ENCODE assay signal across 8 cellular contexts in genomic region chr19:6373813-6374108, GRCh38. TPM values are rescaled to one million over a fixed set of nuclear protein-coding genes. Genes with fewer than 3 reads are reported as not detected.
DNase-seq lines count a peak whose midpoint lies in the region; ATAC-seq and TF ChIP-seq lines count a peak whose summit lies in the region.

No MANE protein-coding gene starts in this region.

- no TSS peak for BruUV-seq in IMR-90 (replicated peaks; lab: Mats Ljungman, UMichigan)
- BruUV-seq in mammary epithelial cell (replicated peaks; lab: Mats Ljungman, UMichigan): no TSS peak

- 0 out of 2 replicates have a peak overlapping the region, but pooled peaks have one; percentile 10 for H2BK20ac ChIP-seq in IMR-90 (ENCODE audit: low read depth, low read length)

- H3K27me3 ChIP-seq in AG04450 (ENCODE audit: control insufficient read depth, insufficient read depth, low read length) (no peaks in the 10 kb centered on the region), IMR-90 (ENCODE audit: control insufficient read depth, insufficient read depth, low read length) (no peaks in the 10 kb centered on the region), mammary epithelial cell (ENCODE audit: insufficient read depth, low read length) (no peaks in the 10 kb centered on the region), muscle layer of duodenum (ENCODE audit: low read depth, low read length) (no peaks in the 10 kb centered on the region)

- H3K79me2 ChIP-seq in mammary epithelial cell (ENCODE audit: insufficient read depth, low read length): no peaks in the 10 kb centered on the region

- H4K91ac ChIP-seq in IMR-90 (ENCODE audit: insufficient read depth, low read depth, low read length): peak overlapping the region; percentile 57

- H3K9ac ChIP-seq in IMR-90 (ENCODE audit: low read depth, low read length) (peak overlapping the region; percentile 49), mammary epithelial cell (ENCODE audit: insufficient read depth, low read length) (no peak overlapping the region)

- peak overlapping the region; percentile 20; the same call in 1 of the 3 replicates for H2BK15ac ChIP-seq in IMR-90 (ENCODE audit: low read depth, low read length)

- H3K18ac ChIP-seq in IMR-90 (ENCODE audit: low read depth, low read length): peak overlapping the region; percentile 5; the same call in 1 of the 2 replicates

- peak overlapping the region; percentile 100 for H2AK9ac ChIP-seq in IMR-90 (replicated peaks; ENCODE audit: low read depth, low read length, poor library complexity)

- H4K20me1 ChIP-seq in IMR-90 (ENCODE audit: insufficient read depth, low read length) (no peaks in the 10 kb centered on the region), mammary epithelial cell (ENCODE audit: insufficient read depth, low read length) (no peaks in the 10 kb centered on the region)

- H3K23ac ChIP-seq in IMR-90 (ENCODE audit: low read depth, low read length): peak overlapping the region; percentile 71; the same call in 1 of the 2 replicates

- H2BK120ac ChIP-seq in IMR-90 (ENCODE audit: low read depth, low read length): no peak overlapping the region

- H3K4me1 ChIP-seq in IMR-90 (ENCODE audit: control insufficient read depth, insufficient read depth, low read length) (peaks cover 11% of the 10 kb centered on the region), mammary epithelial cell (ENCODE audit: insufficient read depth, low read length) (peaks cover 8% of the 10 kb centered on the region), muscle layer of duodenum (ENCODE audit: control insufficient read depth in 1 of 2, insufficient read depth in 2 of 2, low read length in 2 of 2) (peaks cover 0 to 19% of the 10 kb centered on the region in 2 donors)

- H3K79me1 ChIP-seq in IMR-90 (ENCODE audit: low read depth in 1 of 2, low read length in 2 of 2): peaks cover 7 to 14% of the 10 kb centered on the region in 2 experiments; a peak in 3 of 4 replicates

- dilution Hi-C loops in IMR-90 (cut with HindIII; ENCODE audit: low sequenced_read_pairs, unreplicated experiment): no loop called here
- dilution Hi-C loops in mammary epithelial cell (cut with HindIII; ENCODE audit: low sequenced_read_pairs): no loop called here

- H3K14ac ChIP-seq in IMR-90 (replicated peaks; ENCODE audit: low read depth, low read length): peak overlapping the region; percentile 95

- peak overlapping the region; percentile 52 for H4K5ac ChIP-seq in IMR-90 (ENCODE audit: low read depth, low read length)

- peak overlapping the region; percentile 89 to 94 for H4K8ac ChIP-seq in IMR-90 (ENCODE audit: low read depth in 2 of 2, low read length in 2 of 2)

- no peak for TF ChIP-seq RAD21 in IMR-90 (IDR thresholded peaks at IDR 0.05; ENCODE audit: low read length)

- 40% methylated on average over 1 of the region's 5 CpGs; no CpG with 5 or more reads in 1 of the 2 experiments for WGBS in IMR-90 (ENCODE audit: extremely low coverage in 2 of 2, insufficient read length in 1 of 2), 2 experiments
- no CpG with 5 or more reads among the region's 5 CpGs for WGBS in mammary epithelial cell (ENCODE audit: low coverage, missing lambda C conversion rate)

- H3K56ac ChIP-seq in IMR-90 (ENCODE audit: extremely low read depth, insufficient read depth, low read length): peak overlapping the region; percentile 10; the same call in 1 of the 2 replicates

- CTCF ChIA-PET in AG04450 (lab: Charles Lee) (no interaction called here), IMR-90 (lab: Yijun Ruan, JAX) (no interaction called here), mammary epithelial cell (lab: Charles Lee; ENCODE audit: low non-redundant PET) (no interaction called here)

- no peak for TF ChIP-seq POLR2A in IMR-90 (IDR thresholded peaks at IDR 0.05; ENCODE audit: low read depth, low read length)

- H2AK5ac ChIP-seq in IMR-90 (ENCODE audit: low read depth, low read length): peak overlapping the region; percentile 98

- H3K4ac ChIP-seq in IMR-90 (ENCODE audit: low read depth, low read length): peak overlapping the region; percentile 88

- H3K9me1 ChIP-seq in IMR-90 (ENCODE audit: insufficient read depth, low read length): peaks cover 13% of the 10 kb centered on the region

- H2BK5ac ChIP-seq in IMR-90 (ENCODE audit: low read depth, low read length, poor library complexity, severe bottlenecking): peak overlapping the region; percentile 65

- peaks cover 3% of the 10 kb centered on the region; the same call in 1 of the 2 replicates for H3K9me3 ChIP-seq in AG04450 (ENCODE audit: control insufficient read depth, insufficient read depth, low read length)
- no peaks in the 10 kb centered on the region for H3K9me3 ChIP-seq in IMR-90 (ENCODE audit: control insufficient read depth, insufficient read depth, low read length)
- H3K9me3 ChIP-seq in mammary epithelial cell (replicated peaks; ENCODE audit: insufficient read depth, low read length): no peaks in the 10 kb centered on the region
- H3K9me3 ChIP-seq in muscle layer of duodenum (ENCODE audit: control insufficient read depth in 1 of 2, low read length in 2 of 2): no peaks in the 10 kb centered on the region

- H3K27ac ChIP-seq in AG04450 (ENCODE audit: low read depth, low read length) (peak overlapping the region; percentile 21), IMR-90 (ENCODE audit: insufficient read depth, low read length) (peak overlapping the region; percentile 69), mammary epithelial cell (ENCODE audit: insufficient read depth, low read depth, low read length) (no peak overlapping the region), muscle layer of duodenum (ENCODE audit: low read length) (no peak overlapping the region)

- intact Hi-C loops in IMR-90 (cut with micrococcal nuclease): loop anchor here (1.0 to 2.0 kb wide), 2 partner anchors 20 to 363 kb away; partner anchors contain the start of genes GPR108 and GTF2F1
- intact Hi-C loops in mammary epithelial cell (cut with micrococcal nuclease): loop anchor here (1.0 kb wide), 1 partner anchor 87 kb away; no protein-coding TSS in a partner anchor

- TF ChIP-seq CTCF in AG04450 (IDR thresholded peaks at IDR 0.05; ENCODE audit: low read depth, low read length) (no peak), IMR-90 (conservative IDR thresholded peaks at IDR 0.05; ENCODE audit: low read depth, low read length) (no peak), mammary epithelial cell (conservative IDR thresholded peaks at IDR 0.05 in 1 of 2, IDR thresholded peaks at IDR 0.05 in 1 of 2; ENCODE audit: extremely low read depth in 1 of 2, insufficient read depth in 1 of 2, low read depth in 1 of 2, low read length in 2 of 2) (no peak)

- H2AFZ ChIP-seq in IMR-90 (replicated peaks; ENCODE audit: low read length, poor library complexity): peak overlapping the region; percentile 97
- peak overlapping the region; percentile 80 for H2AFZ ChIP-seq in mammary epithelial cell (ENCODE audit: low read depth, low read length)

- H3K36me3 ChIP-seq in IMR-90 (ENCODE audit: control insufficient read depth, insufficient read depth, low read length) (peaks cover 3% of the 10 kb centered on the region; the same call in 1 of the 2 replicates), mammary epithelial cell (ENCODE audit: insufficient read depth, low read length) (no peaks in the 10 kb centered on the region), muscle layer of duodenum (ENCODE audit: control insufficient read depth in 1 of 2, insufficient read depth in 2 of 2, low read length in 2 of 2) (peaks cover 0 to 15% of the 10 kb centered on the region in 2 donors)

- H3K4me2 ChIP-seq in IMR-90 (ENCODE audit: low read depth, low read length) (peak overlapping the region; percentile 88), mammary epithelial cell (ENCODE audit: insufficient read depth, low read depth, low read length) (peak overlapping the region; percentile 83)

- no peak for ATAC-seq in IMR-90 (ENCODE audit: low read depth)

- peak overlapping the region; percentile 64 for H3K4me3 ChIP-seq in AG04450 (ENCODE audit: low read depth, low read length)
- peak overlapping the region; percentile 51 for H3K4me3 ChIP-seq in IMR-90 (ENCODE audit: insufficient read depth, low read depth, low read length)
- peak overlapping the region; percentile 43 to 56 (median 45) for H3K4me3 ChIP-seq in mammary epithelial cell (replicated peaks in 1 of 3; ENCODE audit: insufficient read depth in 1 of 3, low read depth in 2 of 3, low read length in 3 of 3)
- peak overlapping the region; percentile 37 to 87 for H3K4me3 ChIP-seq in muscle layer of duodenum (ENCODE audit: low read depth in 1 of 2, low read length in 2 of 2)

- in situ Hi-C loops in IMR-90 (cut with MboI; ENCODE audit: low sequenced_read_pairs) (no loop called here), mammary epithelial cell (cut with MboI; ENCODE audit: low sequenced_read_pairs in 2 of 2) (no loop called here)

- DNase-seq in AG04450 (ENCODE audit: low read depth, low spot score) (no peak), IMR-90 (no peak), mammary epithelial cell (no peak), NCI-H1436 (lab: John Stamatoyannopoulos, UW) (no peak), occipital lobe (lab: John Stamatoyannopoulos, UW) (no peak)
- no peak for DNase-seq in stimulated activated CD4-positive, alpha-beta T cell treated with anti-CD3 and anti-CD28 coated beads, Interleukin-4, amount 100 ng/mL, for 4 hours
- DNase-seq in activated CD4-positive, CD25-positive, alpha-beta regulatory T cell (lab: John Stamatoyannopoulos, UW): no peak

- POLR2A ChIA-PET in AG04450 (lab: Yijun Ruan, JAX): interaction anchor here (2.0 kb wide), 1 partner anchor 20 kb away, joined by 6 read pairs; the partner anchor contains the start of gene GTF2F1
- POLR2A ChIA-PET in IMR-90 (lab: Charles Lee; ENCODE audit: unreplicated experiment): no interaction called here

RNA-seq across cellular contexts. Expression of gene ALKBH7, which starts 1.2 kb away (rescaled TPM):
- 11.6 and 16.4 TPM in 2 replicates for polyA plus RNA-seq in AG04450 (2011; rRNA removed)
- polyA minus RNA-seq in AG04450 (2011; rRNA and poly(A)+ RNA removed): 3.4 and 5.4 TPM in 2 replicates
- 9.3 and 10.3 TPM in 2 replicates for total RNA-seq in IMR-90 (2012; rRNA removed)
- polyA plus RNA-seq in IMR-90 (2012; rRNA removed): 22.5 and 33.0 TPM in 2 replicates
- 22.7 and 47.7 TPM in 2 replicates for polyA plus RNA-seq in IMR-90 (2012; cell fraction: cytosol; rRNA removed)
- polyA plus RNA-seq in IMR-90 (2012; cell fraction: nucleus; rRNA removed; ENCODE audit: low replicate concordance): 17.6 and 30.9 TPM in 2 replicates
- 10 to 100 TPM; 33.8 to 38.6 TPM for total RNA-seq in mammary epithelial cell
- 15.9 TPM for polyA plus RNA-seq in mammary epithelial cell
- 4.3 TPM for polyA minus RNA-seq in mammary epithelial cell
- total RNA-seq in occipital lobe: 21.2 TPM

RNA-seq across cellular contexts. Expression of gene PSPN, which starts 2.0 kb away (rescaled TPM):
- polyA plus RNA-seq in AG04450 (2011; rRNA removed) (0.41 and 0.57 TPM in 2 replicates), IMR-90 (2012; rRNA removed) (0.34 and 0.37 TPM in 2 replicates), mammary epithelial cell (0.31 TPM)
- 0.97 and 1.1 TPM in 2 replicates for polyA minus RNA-seq in AG04450 (2011; rRNA and poly(A)+ RNA removed)
- total RNA-seq in IMR-90 (2012; rRNA removed) (0.54 and 0.56 TPM in 2 replicates), mammary epithelial cell (under 1 TPM; 0.67 to 0.96 TPM), occipital lobe (3.6 TPM)
- polyA plus RNA-seq in IMR-90 (2012; cell fraction: cytosol; rRNA removed): 0.24 and 0.30 TPM in 2 replicates
- polyA plus RNA-seq in IMR-90 (2012; cell fraction: nucleus; rRNA removed; ENCODE audit: low replicate concordance): 0.46 and 0.65 TPM in 2 replicates
- polyA minus RNA-seq in mammary epithelial cell: 2.3 TPM

RNA-seq across cellular contexts. Expression of gene CLPP, which starts 12.4 kb away (rescaled TPM):
- polyA plus RNA-seq in AG04450 (2011; rRNA removed) (34.5 and 50.9 TPM in 2 replicates), IMR-90 (2012; rRNA removed) (103 and 130 TPM in 2 replicates), mammary epithelial cell (86.3 TPM)
- 33.2 and 36.7 TPM in 2 replicates for polyA minus RNA-seq in AG04450 (2011; rRNA and poly(A)+ RNA removed)
- total RNA-seq in IMR-90 (2012; rRNA removed) (42.3 and 48.0 TPM in 2 replicates), mammary epithelial cell (100 to 1,000 TPM in 1 of 2 donors, 10 to 100 TPM in 1; 35.0 to 100 TPM), occipital lobe (28.2 TPM)
- polyA plus RNA-seq in IMR-90 (2012; cell fraction: cytosol; rRNA removed): 114 and 248 TPM in 2 replicates
- polyA plus RNA-seq in IMR-90 (2012; cell fraction: nucleus; rRNA removed; ENCODE audit: low replicate concordance): 61.3 and 140 TPM in 2 replicates
- polyA minus RNA-seq in mammary epithelial cell: 33.9 TPM

RNA-seq across cellular contexts. Expression of gene GTF2F1, which starts 19.2 kb away (rescaled TPM):
- 33.7 and 43.7 TPM in 2 replicates for polyA plus RNA-seq in AG04450 (2011; rRNA removed)
- 39.9 and 45.5 TPM in 2 replicates for polyA minus RNA-seq in AG04450 (2011; rRNA and poly(A)+ RNA removed)
- 43.7 and 53.0 TPM in 2 replicates for total RNA-seq in IMR-90 (2012; rRNA removed)
- polyA plus RNA-seq in IMR-90 (2012; rRNA removed): 50.4 and 51.4 TPM in 2 replicates
- polyA plus RNA-seq in IMR-90 (2012; cell fraction: cytosol; rRNA removed): 29.9 and 54.5 TPM in 2 replicates
- 58.8 and 59.3 TPM in 2 replicates for polyA plus RNA-seq in IMR-90 (2012; cell fraction: nucleus; rRNA removed; ENCODE audit: low replicate concordance)
- 10 to 100 TPM; 32.7 to 64.8 TPM for total RNA-seq in mammary epithelial cell
- 56.1 TPM for polyA plus RNA-seq in mammary epithelial cell
- 26.9 TPM for polyA minus RNA-seq in mammary epithelial cell
- 36.0 TPM for total RNA-seq in occipital lobe

RNA-seq across cellular contexts. Expression of gene ACER1, which starts 40.3 kb away (rescaled TPM):
- polyA plus RNA-seq in AG04450 (2011; rRNA removed) (not detected in 2 replicates), IMR-90 (2012; rRNA removed) (0.11 TPM in 1 of 2 replicates, not detected in the other), mammary epithelial cell (not detected)
- polyA minus RNA-seq in AG04450 (2011; rRNA and poly(A)+ RNA removed): not detected in 2 replicates
- total RNA-seq in IMR-90 (2012; rRNA removed) (not detected in 2 replicates), mammary epithelial cell (not detected), occipital lobe (not detected)
- 0.04 TPM in 1 of 2 replicates, not detected in the other for polyA plus RNA-seq in IMR-90 (2012; cell fraction: cytosol; rRNA removed)
- polyA plus RNA-seq in IMR-90 (2012; cell fraction: nucleus; rRNA removed; ENCODE audit: low replicate concordance): 0.08 TPM in 1 of 2 replicates, not detected in the other
- polyA minus RNA-seq in mammary epithelial cell: not detected

Comparison
In these comparisons a context has a peak if more than half of its experiments do, and no peak if none do; other contexts are left out.
1. H3K27ac ChIP-seq: peak in AG04450 (single experiment) and IMR-90 (single experiment); none in mammary epithelial cell (single experiment) and muscle layer of duodenum (single experiment).
2. Peak in every context shown above with its lines, with median percentiles within 50 percentile points of each other: H3K4me3 ChIP-seq.